ENCODE assay signal across 13 cellular contexts in the genomic region with DNA sequence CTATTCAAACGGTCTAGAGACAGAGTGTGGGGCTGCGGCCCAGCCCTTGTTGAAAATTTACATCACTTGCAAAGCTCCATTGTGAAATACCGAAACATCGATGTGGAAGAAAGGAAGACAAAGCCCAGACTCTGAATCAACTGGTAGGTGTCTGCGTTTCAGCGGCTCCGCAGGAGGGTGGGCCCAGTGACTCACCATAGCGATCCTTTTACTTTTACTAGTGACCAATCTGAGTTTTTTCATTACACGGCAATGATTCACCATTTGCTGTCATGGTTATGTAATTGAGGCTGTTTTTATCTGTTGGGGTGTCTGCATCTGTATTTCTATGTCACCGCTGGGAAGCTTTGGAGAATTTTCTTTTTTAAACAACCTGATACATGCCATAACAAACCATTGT.
DNase-seq lines count a peak whose midpoint lies in the region; ATAC-seq and TF ChIP-seq lines count a peak whose summit lies in the region.
"Had no signal": no experiment of that assay in that cellular context is flagged by ENCODE, and none has a peak within 500 bp of the region (broad histone marks: within the 10 kb centered on the region; RNA-seq: fewer than 3 reads in every experiment).

No MANE protein-coding gene starts in this region.

- H4K20me1 ChIP-seq in PC-3 (ENCODE audit: low read length) = no peaks in the 10 kb centered on the region

- H3K27me3 Mint-ChIP-seq in activated T-cell treated with anti-CD3 and anti-CD28 coated beads, Interleukin-2, amount 50 U/mL, for 24 hours = no peaks in the 10 kb centered on the region
- H3K27me3 Mint-ChIP-seq: effector memory CD8-positive, alpha-beta T cell had no signal

- no peaks in the 10 kb centered on the region for H3K27me3 ChIP-seq in PC-3 (ENCODE audit: low read length)
- H3K27me3 ChIP-seq in suprapubic skin = no peaks in the 10 kb centered on the region
- H3K27me3 ChIP-seq: neutrophil, tibial nerve had no signal

- peak overlapping the region; percentile 45 for H3K9ac ChIP-seq in PC-3 (ENCODE audit: low read length)

- peak overlapping the region; percentile 60 for H3K4me2 ChIP-seq in PC-3 (ENCODE audit: low read length)

- H3K9me2 ChIP-seq in PC-3 (replicated peaks; ENCODE audit: low read length) = no peaks in the 10 kb centered on the region

- H3F3A ChIP-seq in PC-3 (ENCODE audit: low read length, unreplicated experiment) = peaks cover 6% of the 10 kb centered on the region

- no peaks in the 10 kb centered on the region for H3K79me2 ChIP-seq in PC-3 (ENCODE audit: low read length)

- H2AFZ ChIP-seq in PC-3 (ENCODE audit: low read length) = peak overlapping the region; percentile 21

- no peak for TF ChIP-seq CTCF in PC-3 (conservative IDR thresholded peaks at IDR 0.05; ENCODE audit: low read depth, low read length)
- TF ChIP-seq CTCF in fibroblast of mammary gland (conservative IDR thresholded peaks at IDR 0.05; ENCODE audit: control insufficient read depth, insufficient read depth, low read depth, low read length) = no peak
- TF ChIP-seq CTCF in suprapubic skin (IDR thresholded peaks at IDR 0.05) = no peak

- H3K4me3 ChIP-seq in PC-3 (ENCODE audit: low read length) (no peak overlapping the region), fibroblast of mammary gland (ENCODE audit: control insufficient read depth, low read depth, low read length) (no peak overlapping the region), suprapubic skin (no peak overlapping the region)
- H3K4me3 ChIP-seq: tibial nerve had no signal

- POLR2A ChIA-PET in PC-3 (lab: Charles Lee; ENCODE audit: unreplicated experiment) = interaction anchor here (0.5 to 0.6 kb wide), 2 partner anchors 83 to 108 kb away, joined by 3 read pairs; no protein-coding TSS in a partner anchor

- ATAC-seq in PC-3 (peak; percentile 98), GM21737 (IDR thresholded peaks at IDR 0.05; ENCODE audit: unreplicated experiment) (no peak)
- ATAC-seq: effector memory CD8-positive, alpha-beta T cell had no signal

- H3K36me3 ChIP-seq in PC-3 (ENCODE audit: low read depth, low read length) (no peaks in the 10 kb centered on the region), suprapubic skin (no peaks in the 10 kb centered on the region)
- H3K36me3 ChIP-seq: neutrophil, tibial nerve had no signal

- H3K36me3 Mint-ChIP-seq in activated T-cell treated with anti-CD3 and anti-CD28 coated beads, Interleukin-2, amount 50 U/mL, for 24 hours (ENCODE audit: low read depth) = peaks cover 8% of the 10 kb centered on the region

- H3K9me3 Mint-ChIP-seq in activated T-cell treated with anti-CD3 and anti-CD28 coated beads, Interleukin-2, amount 50 U/mL, for 24 hours = peaks cover 25% of the 10 kb centered on the region

- 95% methylated on average over 10 of the region's 10 CpGs for WGBS in suprapubic skin

- peak; percentile 12 for DNase-seq in activated T-cell treated with anti-CD3 and anti-CD28 coated beads, Interleukin-2, amount 50 U/mL, for 24 hours
- DNase-seq in activated T-cell treated with anti-CD3 and anti-CD28 coated beads, Interleukin-2, amount 50 U/mL, for 1 hour = no peak
- peak; percentile 97 for DNase-seq in PC-3
- DNase-seq in fibroblast of mammary gland (ENCODE audit: low read depth) = peak; percentile 89
- DNase-seq in suprapubic skin (ENCODE audit: low spot score in 2 of 2) = peak; percentile 15 to 28
- DNase-seq in CD1c-positive myeloid dendritic cell (ENCODE audit: extremely low spot score) = no peak
- DNase-seq in cerebellum (ENCODE audit: low spot score) = no peak
- DNase-seq: activated CD4-positive, CD25-positive, alpha-beta regulatory T cell; activated naive CD4-positive, alpha-beta T cell treated with anti-CD3 and anti-CD28 coated beads, Interleukin-2, amount 10 ng/mL, durations not matched to agents 7 days and 5 days; effector memory CD8-positive, alpha-beta T cell had no signal

- intact Hi-C loops in PC-3 (cut with micrococcal nuclease) = loop anchor here (2.0 kb wide), 1 partner anchor 22 kb away; no protein-coding TSS in a partner anchor

- no peak for TF ChIP-seq EP300 in suprapubic skin (IDR thresholded peaks at IDR 0.05)

- TF ChIP-seq POLR2A in suprapubic skin (IDR thresholded peaks at IDR 0.05) = no peak

- peak overlapping the region; percentile 85 for H3K27ac ChIP-seq in PC-3 (ENCODE audit: low read length)
- no peak overlapping the region for H3K27ac ChIP-seq in suprapubic skin
- H3K27ac ChIP-seq: neutrophil, tibial nerve had no signal

- H3K27ac Mint-ChIP-seq in activated T-cell treated with anti-CD3 and anti-CD28 coated beads, Interleukin-2, amount 50 U/mL, for 24 hours = no peak overlapping the region
- H3K27ac Mint-ChIP-seq: activated naive CD4-positive, alpha-beta T cell treated with anti-CD3 and anti-CD28 coated beads, Interleukin-2, amount 10 ng/mL, durations not matched to agents 7 days and 5 days; effector memory CD8-positive, alpha-beta T cell had no signal

- H3K9me3 ChIP-seq in PC-3 (ENCODE audit: low read length) (no peaks in the 10 kb centered on the region), suprapubic skin (peaks cover 5% of the 10 kb centered on the region)

- CTCF ChIA-PET in PC-3 (lab: Charles Lee) = interaction anchor here (0.6 kb wide), 1 partner anchor 479 kb away, joined by 3 read pairs; no protein-coding TSS in a partner anchor

- H3K4me1 ChIP-seq in PC-3 (ENCODE audit: insufficient read depth, low read length) (peaks cover 18% of the 10 kb centered on the region), suprapubic skin (no peaks in the 10 kb centered on the region)
- H3K4me1 ChIP-seq: tibial nerve had no signal

- BruUV-seq in PC-3 (replicated peaks; lab: Mats Ljungman, UMichigan) = no TSS peak

- H3K4me3 Mint-ChIP-seq in activated T-cell treated with anti-CD3 and anti-CD28 coated beads, Interleukin-2, amount 50 U/mL, for 24 hours = no peak overlapping the region
- H3K4me3 Mint-ChIP-seq: activated naive CD4-positive, alpha-beta T cell treated with anti-CD3 and anti-CD28 coated beads, Interleukin-2, amount 10 ng/mL, durations not matched to agents 7 days and 5 days; effector memory CD8-positive, alpha-beta T cell had no signal

- no peaks in the 10 kb centered on the region for H3K4me1 Mint-ChIP-seq in activated T-cell treated with anti-CD3 and anti-CD28 coated beads, Interleukin-2, amount 50 U/mL, for 24 hours (ENCODE audit: low read depth)
- H3K4me1 Mint-ChIP-seq: activated naive CD4-positive, alpha-beta T cell treated with anti-CD3 and anti-CD28 coated beads, Interleukin-2, amount 10 ng/mL, durations not matched to agents 7 days and 5 days had no signal

Comparison
In these comparisons a context has a peak if more than half of its experiments do, and no peak if none do; other contexts are left out.
1. DNase-seq: peak in activated T-cell treated with anti-CD3 and anti-CD28 coated beads, Interleukin-2, amount 50 U/mL, for 24 hours (single experiment), PC-3 (single experiment), fibroblast of mammary gland (single experiment) and suprapubic skin (2 of 2); none in activated T-cell treated with anti-CD3 and anti-CD28 coated beads, Interleukin-2, amount 50 U/mL, for 1 hour (single experiment), CD1c-positive myeloid dendritic cell (single experiment) and cerebellum (single experiment).